16 cellular contexts compared by ENCODE assay signal in the genomic region with DNA sequence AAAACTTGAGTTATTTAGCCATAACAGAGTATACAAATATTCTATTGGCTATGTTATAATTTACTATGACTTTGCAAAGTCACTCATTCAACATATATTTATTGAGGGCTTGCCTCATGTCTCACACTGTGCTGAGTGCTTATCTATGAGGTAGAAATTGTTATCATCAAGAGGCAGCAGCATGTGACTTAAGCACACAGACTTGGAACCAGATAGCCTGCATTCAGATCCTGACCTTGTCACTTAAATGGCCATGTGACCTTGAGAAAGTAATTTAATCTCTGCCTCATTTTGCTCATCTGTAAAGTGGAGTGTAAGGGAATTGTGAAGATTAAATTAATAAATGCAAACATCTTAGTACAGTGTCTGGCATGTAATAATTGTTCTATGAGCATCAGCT. TPM values are rescaled to one million over a fixed set of nuclear protein-coding genes. Genes with fewer than 3 reads are reported as not detected.
"Had no signal": no experiment of that assay in that cellular context is flagged by ENCODE, and none has a peak within 500 bp of the region (broad histone marks: within the 10 kb centered on the region; RNA-seq: fewer than 3 reads in every experiment).

No MANE protein-coding gene starts in this region.

- FAIRE-seq: frontal cortex, keratinocyte, small intestine had no signal

- H3K4me3 ChIP-seq: heart left ventricle, left ventricle myocardium inferior, uterus had no signal

- H3K27me3 ChIP-seq: uterus had no signal

- H3K36me3 ChIP-seq: heart left ventricle, left ventricle myocardium inferior, uterus had no signal

- H3K4me1 ChIP-seq: heart left ventricle, uterus had no signal

- H3K9me3 ChIP-seq: heart left ventricle, left ventricle myocardium inferior, uterus had no signal

- ATAC-seq: activated CD4-positive, CD25-positive, alpha-beta regulatory T cell treated with anti-CD3 and anti-CD28 coated beads, Interleukin-2, amount 50 U/mL, for 24 hours; activated CD8-positive, alpha-beta memory T cell treated with anti-CD3 and anti-CD28 coated beads, Interleukin-2, amount 10 ng/mL, durations not matched to agents 7 days and 5 days; activated naive CD4-positive, alpha-beta T cell treated with anti-CD3 and anti-CD28 coated beads, Interleukin-2, amount 50 U/mL, for 72 hours; heart left ventricle had no signal

- H3K36me3 Mint-ChIP-seq: activated CD8-positive, alpha-beta memory T cell treated with anti-CD3 and anti-CD28 coated beads, Interleukin-2, amount 10 ng/mL, durations not matched to agents 7 days and 5 days; activated naive CD4-positive, alpha-beta T cell treated with anti-CD3 and anti-CD28 coated beads, Interleukin-2, amount 50 U/mL, for 72 hours had no signal

- H3K9me3 Mint-ChIP-seq: activated naive CD4-positive, alpha-beta T cell treated with anti-CD3 and anti-CD28 coated beads, Interleukin-2, amount 50 U/mL, for 72 hours; activated T-cell treated with anti-CD3 and anti-CD28 coated beads, Interleukin-2, amount 50 U/mL, for 24 hours had no signal

- H3K27ac Mint-ChIP-seq: activated CD8-positive, alpha-beta memory T cell treated with anti-CD3 and anti-CD28 coated beads, Interleukin-2, amount 10 ng/mL, durations not matched to agents 7 days and 5 days; activated naive CD4-positive, alpha-beta T cell treated with anti-CD3 and anti-CD28 coated beads, Interleukin-2, amount 50 U/mL, for 72 hours; activated T-cell treated with anti-CD3 and anti-CD28 coated beads, Interleukin-2, amount 50 U/mL, for 24 hours had no signal

- H3K27ac ChIP-seq: heart left ventricle, left ventricle myocardium inferior, uterus had no signal

- DNase-seq: activated CD4-positive, alpha-beta T cell treated with anti-CD3 and anti-CD28 coated beads, Interleukin-2, amount 50 U/mL, for 48 hours; activated CD8-positive, alpha-beta memory T cell treated with anti-CD3 and anti-CD28 coated beads, Interleukin-2, amount 10 ng/mL, durations not matched to agents 7 days and 5 days; activated effector memory CD4-positive, alpha-beta T cell treated with Interleukin-2 at 50 U/mL for 16 hours; activated T-cell treated with anti-CD3 and anti-CD28 coated beads, Interleukin-2, amount 50 U/mL, for 24 hours; heart left ventricle; left ventricle myocardium inferior; mesenchymal stem cell; small intestine; T-helper 1 cell; uterus had no signal

- H3K4me3 Mint-ChIP-seq: activated CD8-positive, alpha-beta memory T cell treated with anti-CD3 and anti-CD28 coated beads, Interleukin-2, amount 10 ng/mL, durations not matched to agents 7 days and 5 days; activated T-cell treated with anti-CD3 and anti-CD28 coated beads, Interleukin-2, amount 50 U/mL, for 24 hours had no signal

RNA-seq across cellular contexts. Expression of gene SMIM43, which starts 26.0 kb away (rescaled TPM):
- total RNA-seq: activated naive CD4-positive, alpha-beta T cell treated with anti-CD3 and anti-CD28 coated beads, Interleukin-2, amount 50 U/mL, for 72 hours; cerebellum; left ventricle myocardium inferior; osteocyte had no signal
